In genomic region chr11:121473064-121473777, GRCh38 we compare ENCODE assay signal across 1 cellular context.
TF ChIP-seq lines count a peak whose summit lies in the region.

No MANE protein-coding gene starts in this region.

TF ChIP-seq in IMR-90, 13 proteins besides CTCF, POLR2A, EP300 and RAD21 (continued from another document):
- TF ChIP-seq FOS (IDR thresholded peaks at IDR 0.05; ENCODE audit: low read depth, low read length): no peak
- no peak for TF ChIP-seq CHD1 (IDR thresholded peaks at IDR 0.05; ENCODE audit: low read depth, low read length)
- TF ChIP-seq, protein P1, sequence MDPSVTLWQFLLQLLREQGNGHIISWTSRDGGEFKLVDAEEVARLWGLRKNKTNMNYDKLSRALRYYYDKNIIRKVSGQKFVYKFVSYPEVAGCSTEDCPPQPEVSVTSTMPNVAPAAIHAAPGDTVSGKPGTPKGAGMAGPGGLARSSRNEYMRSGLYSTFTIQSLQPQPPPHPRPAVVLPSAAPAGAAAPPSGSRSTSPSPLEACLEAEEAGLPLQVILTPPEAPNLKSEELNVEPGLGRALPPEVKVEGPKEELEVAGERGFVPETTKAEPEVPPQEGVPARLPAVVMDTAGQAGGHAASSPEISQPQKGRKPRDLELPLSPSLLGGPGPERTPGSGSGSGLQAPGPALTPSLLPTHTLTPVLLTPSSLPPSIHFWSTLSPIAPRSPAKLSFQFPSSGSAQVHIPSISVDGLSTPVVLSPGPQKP (IDR thresholded peaks at IDR 0.05; ENCODE audit: borderline replicate concordance, low read depth, low read length): no peak
